ENCODE assay signal across 12 cellular contexts in genomic region chr3:169457807-169458206, GRCh38.
"Had no signal": no experiment of that assay in that cellular context is flagged by ENCODE, and none has a peak within 500 bp of the region (broad histone marks: within the 10 kb centered on the region; RNA-seq: fewer than 3 reads in every experiment).

No MANE protein-coding gene starts in this region.

- H3K9me3 ChIP-seq: adrenal gland, sigmoid colon had no signal

- H3K4me3 Mint-ChIP-seq: activated CD4-positive, alpha-beta memory T cell treated with anti-CD3 and anti-CD28 coated beads, Interleukin-2, amount 10 ng/mL, durations not matched to agents 7 days and 5 days; activated naive CD4-positive, alpha-beta T cell treated with anti-CD3 and anti-CD28 coated beads, Interleukin-2, amount 50 U/mL, for 24 hours; activated T-cell treated with anti-CD3 and anti-CD28 coated beads, Interleukin-2, amount 50 U/mL, for 24 hours; neural crest cell; stimulated activated naive CD8-positive, alpha-beta T cell treated with anti-CD3 and anti-CD28 coated beads, Interleukin-15, amount 100 ng/mL, for 72 hours; type B pancreatic cell had no signal

- H3K36me3 Mint-ChIP-seq: activated naive CD4-positive, alpha-beta T cell treated with anti-CD3 and anti-CD28 coated beads, Interleukin-2, amount 50 U/mL, for 24 hours; type B pancreatic cell had no signal

- H3K36me3 ChIP-seq: adrenal gland, sigmoid colon had no signal

- ATAC-seq: left colon; stimulated activated naive CD8-positive, alpha-beta T cell treated with anti-CD3 and anti-CD28 coated beads, Interleukin-15, amount 100 ng/mL, for 72 hours had no signal

- H3K27ac Mint-ChIP-seq: activated CD4-positive, alpha-beta memory T cell treated with anti-CD3 and anti-CD28 coated beads, Interleukin-2, amount 10 ng/mL, durations not matched to agents 7 days and 5 days; activated naive CD4-positive, alpha-beta T cell treated with anti-CD3 and anti-CD28 coated beads, Interleukin-2, amount 50 U/mL, for 24 hours; activated T-cell treated with anti-CD3 and anti-CD28 coated beads, Interleukin-2, amount 50 U/mL, for 24 hours; type B pancreatic cell had no signal

- H3K4me1 Mint-ChIP-seq: activated CD4-positive, alpha-beta memory T cell treated with anti-CD3 and anti-CD28 coated beads, Interleukin-2, amount 10 ng/mL, durations not matched to agents 7 days and 5 days; activated naive CD4-positive, alpha-beta T cell treated with anti-CD3 and anti-CD28 coated beads, Interleukin-2, amount 50 U/mL, for 24 hours; neural crest cell; stimulated activated naive CD8-positive, alpha-beta T cell treated with anti-CD3 and anti-CD28 coated beads, Interleukin-15, amount 100 ng/mL, for 72 hours had no signal

- DNase-seq: activated CD4-positive, alpha-beta memory T cell treated with anti-CD3 and anti-CD28 coated beads, Interleukin-2, amount 10 ng/mL, durations not matched to agents 7 days and 5 days; activated CD4-positive, alpha-beta T cell treated with anti-CD3 and anti-CD28 coated beads for 4 hours; activated T-cell treated with anti-CD3 and anti-CD28 coated beads, Interleukin-2, amount 50 U/mL, for 24 hours; adrenal gland; left colon; midbrain; sigmoid colon; stimulated activated CD4-positive, alpha-beta T cell treated with anti-CD3 and anti-CD28 coated beads, Interleukin-1b, Interleukin-23, amount 100 ng/mL, for 48 hours; stimulated activated naive CD8-positive, alpha-beta T cell treated with anti-CD3 and anti-CD28 coated beads, Interleukin-15, amount 100 ng/mL, for 72 hours had no signal

- H3K4me1 ChIP-seq: adrenal gland, sigmoid colon had no signal

- H3K27ac ChIP-seq: adrenal gland, sigmoid colon had no signal

- H3K27me3 Mint-ChIP-seq: activated CD4-positive, alpha-beta memory T cell treated with anti-CD3 and anti-CD28 coated beads, Interleukin-2, amount 10 ng/mL, durations not matched to agents 7 days and 5 days; activated T-cell treated with anti-CD3 and anti-CD28 coated beads, Interleukin-2, amount 50 U/mL, for 24 hours; stimulated activated naive CD8-positive, alpha-beta T cell treated with anti-CD3 and anti-CD28 coated beads, Interleukin-15, amount 100 ng/mL, for 72 hours had no signal

- H3K27me3 ChIP-seq: adrenal gland, sigmoid colon had no signal

- H3K4me3 ChIP-seq: adrenal gland, sigmoid colon had no signal

- H3K9me3 Mint-ChIP-seq: activated CD4-positive, alpha-beta memory T cell treated with anti-CD3 and anti-CD28 coated beads, Interleukin-2, amount 10 ng/mL, durations not matched to agents 7 days and 5 days; activated naive CD4-positive, alpha-beta T cell treated with anti-CD3 and anti-CD28 coated beads, Interleukin-2, amount 50 U/mL, for 24 hours; activated T-cell treated with anti-CD3 and anti-CD28 coated beads, Interleukin-2, amount 50 U/mL, for 24 hours; neural crest cell; stimulated activated naive CD8-positive, alpha-beta T cell treated with anti-CD3 and anti-CD28 coated beads, Interleukin-15, amount 100 ng/mL, for 72 hours; type B pancreatic cell had no signal
